ENCODE assay signal across 1 cellular context in the genomic region with DNA sequence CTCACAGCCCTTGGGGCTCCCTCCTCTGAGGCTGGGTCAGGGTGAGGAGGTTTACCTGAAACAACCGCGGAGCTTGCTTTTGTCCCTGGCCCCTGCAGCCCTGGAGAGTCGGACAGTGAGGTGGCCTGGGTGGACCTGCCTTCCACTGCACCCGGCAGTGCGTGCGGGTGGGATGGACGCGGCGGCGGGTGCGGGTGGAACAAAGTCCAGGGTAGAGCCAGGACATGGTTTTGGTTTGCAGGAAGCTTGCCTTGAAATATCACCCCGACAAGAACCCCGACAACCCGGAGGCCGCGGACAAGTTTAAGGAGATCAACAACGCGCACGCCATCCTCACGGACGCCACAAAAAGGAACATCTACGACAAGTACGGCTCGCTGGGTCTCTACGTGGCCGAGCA.
TF ChIP-seq lines count a peak whose summit lies in the region.

No MANE protein-coding gene starts in this region.

TF ChIP-seq in K562, 482 proteins besides CTCF, POLR2A, EP300 and RAD21:
- TF ChIP-seq POLR2G (IDR thresholded peaks at IDR 0.05; ENCODE audit: low read depth, low read length) (peak; percentile 40; the same call in 1 of the 2 replicates), NCOA1 (IDR thresholded peaks at IDR 0.05; ENCODE audit: low read depth) (no peak)
TF ChIP-seq in K562: peak in this region for 1.
